Comparison of ENCODE assay signal across 17 cellular contexts in the genomic region with DNA sequence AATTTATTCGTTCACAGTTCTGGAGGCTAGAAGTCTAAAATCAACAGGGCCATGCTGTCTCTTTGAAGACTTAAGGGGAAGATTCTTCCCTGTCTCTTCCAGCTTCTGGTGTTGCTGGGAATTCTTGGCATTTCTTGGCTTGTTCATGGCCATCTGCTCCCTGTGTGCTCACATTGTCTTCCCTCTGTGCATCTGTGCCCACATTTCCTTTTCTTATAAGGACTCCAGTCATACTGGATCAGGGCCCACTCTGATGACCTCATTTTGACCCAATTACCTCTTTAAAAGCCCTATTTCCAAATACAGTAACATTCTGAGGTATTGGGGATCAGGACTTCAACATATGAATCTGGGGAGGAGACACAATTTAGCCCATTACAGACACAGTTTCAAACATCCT.
DNase-seq lines count a peak whose midpoint lies in the region; ATAC-seq lines count a peak whose summit lies in the region.
"Had no signal": no experiment of that assay in that cellular context is flagged by ENCODE, and none has a peak within 500 bp of the region (broad histone marks: within the 10 kb centered on the region; RNA-seq: fewer than 3 reads in every experiment).

No MANE protein-coding gene starts in this region.

- peaks cover 2% of the 10 kb centered on the region for H3K4me1 ChIP-seq in mesenchymal stem cell (ENCODE audit: control insufficient read depth, insufficient read depth, low read depth, low read length)
- H3K4me1 ChIP-seq: Peyer's patch had no signal

- no peak overlapping the region for H3K14ac ChIP-seq in mesenchymal stem cell (ENCODE audit: low read length in 2 of 2)

- no peak overlapping the region for H2BK120ac ChIP-seq in mesenchymal stem cell (ENCODE audit: low read depth, low read length)

- H4K91ac ChIP-seq in mesenchymal stem cell (ENCODE audit: low read length) = no peak overlapping the region

- H2AFZ ChIP-seq in mesenchymal stem cell (ENCODE audit: low read depth, low read length) = no peak overlapping the region

- DNase-seq in DMS 273 (lab: John Stamatoyannopoulos, UW; ENCODE audit: unreplicated experiment) (peak; percentile 75), LHCN-M2 (ENCODE audit: low read depth) (peak; percentile 54), dermis blood vessel endothelial cell (peak; percentile 44), mesenchymal stem cell (no peak), cerebellum (ENCODE audit: low spot score) (no peak), middle frontal gyrus (ENCODE audit: extremely low spot score, low spot score) (no peak), anterior cingulate cortex (lab: John Stamatoyannopoulos, UW) (no peak)
- DNase-seq: MG63, NCI-H1105, NCI-H1694 treated with DMSO at 0.1 percent for 48 hours, NCI-H2107, NCI-H510A, Peyer's patch, SHP77, SK-N-SH had no signal

- H2BK5ac ChIP-seq in mesenchymal stem cell (ENCODE audit: low read depth, low read length, poor library complexity, severe bottlenecking) = no peak overlapping the region

- no peaks in the 10 kb centered on the region for H3K79me1 ChIP-seq in mesenchymal stem cell (replicated peaks; ENCODE audit: low read length, poor library complexity, severe bottlenecking)

- no peak overlapping the region for H3K27ac ChIP-seq in mesenchymal stem cell (ENCODE audit: low read length, poor library complexity, severe bottlenecking)
- H3K27ac ChIP-seq: KMS-11, Peyer's patch had no signal

- H3K4ac ChIP-seq in mesenchymal stem cell (ENCODE audit: low read depth in 1 of 2, low read length in 2 of 2) = no peak overlapping the region

- H3K4me3 ChIP-seq in mesenchymal stem cell (ENCODE audit: insufficient read depth in 1 of 2, low read depth in 1 of 2, low read length in 2 of 2) = no peak overlapping the region
- H3K4me3 ChIP-seq: MG63, Peyer's patch had no signal

- H2AK5ac ChIP-seq in mesenchymal stem cell (ENCODE audit: low read length, severe bottlenecking) = no peak overlapping the region

- peak overlapping the region in 1 of 2 experiments; percentile 42 for H3K18ac ChIP-seq in mesenchymal stem cell (ENCODE audit: low read depth in 1 of 2, low read length in 2 of 2)

- no peak overlapping the region for H3K23ac ChIP-seq in mesenchymal stem cell (ENCODE audit: low read length in 2 of 2)

- H3K9ac ChIP-seq in mesenchymal stem cell (ENCODE audit: low read length) = no peak overlapping the region
- H3K9ac ChIP-seq: KMS-11, SK-N-SH had no signal

- H3K9me3 ChIP-seq in mesenchymal stem cell (ENCODE audit: control insufficient read depth, low read length) = no peaks in the 10 kb centered on the region
- H3K9me3 ChIP-seq: MG63, Peyer's patch, SK-N-SH had no signal

- no peak overlapping the region for H4K8ac ChIP-seq in mesenchymal stem cell (ENCODE audit: low read length)

- H3K36me3 ChIP-seq in mesenchymal stem cell (ENCODE audit: control insufficient read depth in 1 of 2, insufficient read depth in 2 of 2, low read depth in 1 of 2, low read length in 2 of 2) = no peaks in the 10 kb centered on the region
- H3K36me3 ChIP-seq: MG63, Peyer's patch had no signal

- no peak overlapping the region for H2BK15ac ChIP-seq in mesenchymal stem cell (ENCODE audit: low read depth, poor library complexity, severe bottlenecking)

- ATAC-seq in HG02623 (IDR thresholded peaks at IDR 0.05; ENCODE audit: unreplicated experiment) = no peak

- peak overlapping the region; percentile 11 to 81 for H2BK12ac ChIP-seq in mesenchymal stem cell (ENCODE audit: low read length in 2 of 2)

- WGBS in mesenchymal stem cell = 88% methylated on average over 1 of the region's 1 CpG

- H3K27me3 ChIP-seq in mesenchymal stem cell (ENCODE audit: control insufficient read depth in 1 of 2, insufficient read depth in 1 of 2, low read length in 2 of 2) = no peaks in the 10 kb centered on the region
- H3K27me3 ChIP-seq: MG63, Peyer's patch had no signal

- no peak overlapping the region for H3K4me2 ChIP-seq in mesenchymal stem cell (ENCODE audit: low read length, poor library complexity, severe bottlenecking)
- H3K4me2 ChIP-seq: KMS-11, SK-N-SH had no signal

Comparison
In these comparisons a context has a peak if more than half of its experiments do, and no peak if none do; other contexts are left out.
1. DNase-seq: peak in DMS 273 (single experiment), LHCN-M2 (single experiment) and dermis blood vessel endothelial cell (single experiment); none in mesenchymal stem cell (single experiment), cerebellum (single experiment), middle frontal gyrus (single experiment) and anterior cingulate cortex (0 of 58).